ENCODE assay signal across 8 cellular contexts in the genomic region with DNA sequence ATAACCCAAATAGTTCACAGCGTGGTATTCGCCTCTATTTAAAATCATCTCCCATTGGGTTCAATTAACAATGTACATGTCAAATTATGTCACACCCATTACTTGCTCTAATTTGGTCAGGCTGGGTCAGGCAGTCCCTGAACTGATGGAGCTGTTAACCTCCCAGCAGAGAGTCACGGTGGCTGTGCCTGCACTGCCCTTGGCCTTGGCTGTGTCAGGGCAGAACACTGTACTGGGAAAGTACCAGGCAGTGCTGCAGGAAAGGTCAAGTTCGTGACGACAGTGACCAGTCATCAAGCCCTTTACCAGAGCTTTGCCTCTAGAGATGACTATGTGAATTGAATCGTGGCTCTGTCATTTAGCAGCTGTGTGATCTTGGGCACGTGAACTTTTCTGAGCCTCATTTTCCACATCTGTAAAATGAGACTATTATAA.
DNase-seq lines count a peak whose midpoint lies in the region; ATAC-seq and TF ChIP-seq lines count a peak whose summit lies in the region.

No MANE protein-coding gene starts in this region.

- H3K4me1 Mint-ChIP-seq in activated T-helper 1 cell treated with anti-CD3 and anti-CD28 coated beads, Interleukin-12 subunit alpha, Interleukin-12 subunit beta, Interleukin-2, Interleukin-4 antibody, amounts not matched to agents 30 ng/mL and 10 ng/mL and 1 ng/mL, durations not matched to agents 14 hours and 24 hours and 36 hours (ENCODE audit: low read depth), result peaks cover 48% of the 10 kb centered on the region
- peaks cover 14% of the 10 kb centered on the region for H3K4me1 Mint-ChIP-seq in nephron

- H3K27me3 Mint-ChIP-seq in activated T-helper 1 cell treated with anti-CD3 and anti-CD28 coated beads, Interleukin-12 subunit alpha, Interleukin-12 subunit beta, Interleukin-2, Interleukin-4 antibody, amounts not matched to agents 30 ng/mL and 10 ng/mL and 1 ng/mL, durations not matched to agents 14 hours and 24 hours and 36 hours (ENCODE audit: insufficient read depth), result no peaks in the 10 kb centered on the region
- peaks cover 4% of the 10 kb centered on the region for H3K27me3 Mint-ChIP-seq in nephron (ENCODE audit: low read depth)

- POLR2A ChIA-PET in HEK293T (lab: Yijun Ruan, JAX), result no interaction called here

- peak overlapping the region; percentile 34 for H3K4me3 Mint-ChIP-seq in activated T-helper 1 cell treated with anti-CD3 and anti-CD28 coated beads, Interleukin-12 subunit alpha, Interleukin-12 subunit beta, Interleukin-2, Interleukin-4 antibody, amounts not matched to agents 30 ng/mL and 10 ng/mL and 1 ng/mL, durations not matched to agents 14 hours and 24 hours and 36 hours
- H3K4me3 Mint-ChIP-seq in nephron, result no peak overlapping the region

- ATAC-seq in GM18907 (IDR thresholded peaks at IDR 0.05; ENCODE audit: unreplicated experiment), result peak; percentile 92
- peak; percentile 93 for ATAC-seq in HG03060 (IDR thresholded peaks at IDR 0.05; ENCODE audit: low read depth, unreplicated experiment)

- CTCF ChIA-PET in HEK293T (lab: Yijun Ruan, JAX), result interaction anchor here (1.4 kb wide), 1 partner anchor 131 kb away, joined by 3 read pairs; no protein-coding TSS in a partner anchor

- H3K27ac Mint-ChIP-seq in activated T-helper 1 cell treated with anti-CD3 and anti-CD28 coated beads, Interleukin-12 subunit alpha, Interleukin-12 subunit beta, Interleukin-2, Interleukin-4 antibody, amounts not matched to agents 30 ng/mL and 10 ng/mL and 1 ng/mL, durations not matched to agents 14 hours and 24 hours and 36 hours, result peak overlapping the region; percentile 86
- H3K27ac Mint-ChIP-seq in nephron, result peak overlapping the region in 2 of 3 experiments; percentile 8 to 14

- no peaks in the 10 kb centered on the region for H3K9me3 Mint-ChIP-seq in activated T-helper 1 cell treated with anti-CD3 and anti-CD28 coated beads, Interleukin-12 subunit alpha, Interleukin-12 subunit beta, Interleukin-2, Interleukin-4 antibody, amounts not matched to agents 30 ng/mL and 10 ng/mL and 1 ng/mL, durations not matched to agents 14 hours and 24 hours and 36 hours
- H3K9me3 Mint-ChIP-seq in nephron, result no peaks in the 10 kb centered on the region

- TF ChIP-seq CTCF in nephron (IDR thresholded peaks at IDR 0.05; ENCODE audit: unreplicated experiment in 3 of 3), result no peak

- intact Hi-C loops in activated T-helper 1 cell treated with anti-CD3 and anti-CD28 coated beads, Interleukin-12 subunit alpha, Interleukin-12 subunit beta, Interleukin-2, Interleukin-4 antibody, amounts not matched to agents 30 ng/mL and 10 ng/mL and 1 ng/mL, durations not matched to agents 14 hours and 24 hours and 36 hours (cut with micrococcal nuclease), result loop anchor here (1.0 kb wide), 1 partner anchor 9 kb away; no protein-coding TSS in a partner anchor

- H3K36me3 Mint-ChIP-seq in activated T-helper 1 cell treated with anti-CD3 and anti-CD28 coated beads, Interleukin-12 subunit alpha, Interleukin-12 subunit beta, Interleukin-2, Interleukin-4 antibody, amounts not matched to agents 30 ng/mL and 10 ng/mL and 1 ng/mL, durations not matched to agents 14 hours and 24 hours and 36 hours (ENCODE audit: low read depth), result peaks cover 7% of the 10 kb centered on the region
- H3K36me3 Mint-ChIP-seq in nephron (ENCODE audit: low read depth), result no peaks in the 10 kb centered on the region

- peak; percentile 34 for DNase-seq in AG08396 (ENCODE audit: low spot score)
- no peak for DNase-seq in activated T-helper 1 cell treated with anti-CD3 and anti-CD28 coated beads, Interleukin-12 subunit alpha, Interleukin-12 subunit beta, Interleukin-2, Interleukin-4 antibody, amounts not matched to agents 30 ng/mL and 10 ng/mL and 1 ng/mL, durations not matched to agents 14 hours and 24 hours and 36 hours (ENCODE audit: low spot score)
- no peak for DNase-seq in NCI-H1105 (lab: John Stamatoyannopoulos, UW)
- DNase-seq in HEK293T (ENCODE audit: extremely low spot score), result no peak
- DNase-seq in NCI-H1930 (lab: John Stamatoyannopoulos, UW), result no peak

TF ChIP-seq in HEK293T, 16 proteins besides CTCF, POLR2A, EP300 and RAD21:
- TF ChIP-seq ZNF384 (IDR thresholded peaks at IDR 0.05) (no peak), BHLHE40 (IDR thresholded peaks at IDR 0.05; ENCODE audit: borderline replicate concordance) (no peak)
